ENCODE assay signal across 16 cellular contexts in the genomic region with DNA sequence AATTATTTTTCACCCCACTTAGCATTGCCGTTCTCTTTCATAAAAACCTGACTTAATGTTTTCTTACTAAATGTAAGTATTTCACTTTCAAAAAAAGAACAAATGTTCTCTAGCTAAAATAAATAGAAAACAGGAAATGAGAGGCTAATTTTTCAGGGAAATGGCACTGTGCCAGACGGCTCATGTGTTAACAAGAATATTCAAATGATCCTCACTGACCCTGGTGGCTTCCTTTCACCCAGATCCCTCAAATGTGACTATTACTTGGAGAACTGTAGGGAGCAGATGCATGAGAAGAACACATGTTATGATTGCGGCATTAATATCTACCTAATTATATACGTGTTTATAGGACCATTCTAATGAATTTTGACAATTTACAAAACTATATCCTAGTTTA.
"Had no signal": no experiment of that assay in that cellular context is flagged by ENCODE, and none has a peak within 500 bp of the region (broad histone marks: within the 10 kb centered on the region; RNA-seq: fewer than 3 reads in every experiment).

No MANE protein-coding gene starts in this region.

- H3K27ac Mint-ChIP-seq: activated CD4-positive, alpha-beta memory T cell treated with anti-CD3 and anti-CD28 coated beads for 36 hours; activated T-helper 1 cell treated with anti-CD3 and anti-CD28 coated beads, Interleukin-12 subunit alpha, Interleukin-12 subunit beta, Interleukin-2, Interleukin-4 antibody, amounts not matched to agents 30 ng/mL and 10 ng/mL and 1 ng/mL, durations not matched to agents 14 hours and 24 hours and 36 hours; stimulated activated naive CD8-positive, alpha-beta T cell treated with anti-CD3 and anti-CD28 coated beads, Interleukin-15, amount 100 ng/mL, for 72 hours had no signal

- H3K36me3 ChIP-seq: ascending aorta, heart right ventricle, thoracic aorta had no signal

- H3K4me3 ChIP-seq: ascending aorta, heart right ventricle, skin epidermis, thoracic aorta had no signal

- H3K4me1 ChIP-seq: ascending aorta, heart right ventricle, parathyroid adenoma had no signal

- H3K4me3 Mint-ChIP-seq: activated CD4-positive, alpha-beta memory T cell treated with anti-CD3 and anti-CD28 coated beads for 36 hours; activated T-helper 1 cell treated with anti-CD3 and anti-CD28 coated beads, Interleukin-12 subunit alpha, Interleukin-12 subunit beta, Interleukin-2, Interleukin-4 antibody, amounts not matched to agents 30 ng/mL and 10 ng/mL and 1 ng/mL, durations not matched to agents 14 hours and 24 hours and 36 hours; neural crest cell; stimulated activated naive CD8-positive, alpha-beta T cell treated with anti-CD3 and anti-CD28 coated beads, Interleukin-15, amount 100 ng/mL, for 72 hours had no signal

- H3K27ac ChIP-seq: ascending aorta, heart right ventricle, parathyroid adenoma, skin epidermis, thoracic aorta, VCaP had no signal

- DNase-seq: activated CD4-positive, alpha-beta memory T cell treated with anti-CD3 and anti-CD28 coated beads for 36 hours; activated naive CD4-positive, alpha-beta T cell; islet precursor cell; left ventricle myocardium superior; retina; stimulated activated CD4-positive, alpha-beta T cell treated with anti-CD3 and anti-CD28 coated beads, Interleukin-4, amount 100 ng/mL, for 4 hours; stimulated activated naive CD8-positive, alpha-beta T cell treated with anti-CD3 and anti-CD28 coated beads, Interleukin-15, amount 100 ng/mL, for 72 hours; T1000 had no signal

- H3K27me3 ChIP-seq: ascending aorta, heart right ventricle had no signal

- H3K9me3 ChIP-seq: ascending aorta, thoracic aorta had no signal

- ATAC-seq: heart right ventricle; left ventricle myocardium superior; stimulated activated naive CD8-positive, alpha-beta T cell treated with anti-CD3 and anti-CD28 coated beads, Interleukin-15, amount 100 ng/mL, for 72 hours had no signal

- H3K36me3 Mint-ChIP-seq: activated CD4-positive, alpha-beta memory T cell treated with anti-CD3 and anti-CD28 coated beads for 36 hours had no signal

- H3K27me3 Mint-ChIP-seq: activated CD4-positive, alpha-beta memory T cell treated with anti-CD3 and anti-CD28 coated beads for 36 hours; stimulated activated naive CD8-positive, alpha-beta T cell treated with anti-CD3 and anti-CD28 coated beads, Interleukin-15, amount 100 ng/mL, for 72 hours had no signal

- H3K4me1 Mint-ChIP-seq: neural crest cell; stimulated activated naive CD8-positive, alpha-beta T cell treated with anti-CD3 and anti-CD28 coated beads, Interleukin-15, amount 100 ng/mL, for 72 hours had no signal
